24 cellular contexts compared by ENCODE assay signal in genomic region chr3:64988188-64988587, GRCh38.
DNase-seq lines count a peak whose midpoint lies in the region; ATAC-seq, FAIRE-seq and TF ChIP-seq lines count a peak whose summit lies in the region.
"Had no signal": no experiment of that assay in that cellular context is flagged by ENCODE, and none has a peak within 500 bp of the region (broad histone marks: within the 10 kb centered on the region; RNA-seq: fewer than 3 reads in every experiment).

No MANE protein-coding gene starts in this region.

- DNase-seq in HCEC 1CT (peak; percentile 18), fibroblast of gingiva (ENCODE audit: low read depth) (peak; percentile 23), urothelium cell line (ENCODE audit: low spot score) (peak; percentile 25), KG1 (lab: John Stamatoyannopoulos, UW) (no peak), thyroid gland (no peak), NCI-H1092 (lab: John Stamatoyannopoulos, UW) (no peak)
- DNase-seq: activated naive CD4-positive, alpha-beta T cell treated with anti-CD3 and anti-CD28 coated beads, Interleukin-2, amount 10 ng/mL, durations not matched to agents 7 days and 5 days; activated T-cell treated with anti-CD3 and anti-CD28 coated beads, Interleukin-2, amount 50 U/mL, for 48 hours; AML-193; CD8-positive, alpha-beta T cell; GOT3; NCI-H1694; NCI-H2227 treated with DMSO at 0.1 percent for 48 hours; NCI-H748 treated with DMSO at 0.1 percent for 48 hours; Right ventricle myocardium superior; stimulated activated CD4-positive, alpha-beta T cell treated with anti-CD3 and anti-CD28 coated beads, Interleukin-2, amount 100 ng/mL, for 24 hours had no signal

- H3K36me3 ChIP-seq in thyroid gland, result no peaks in the 10 kb centered on the region
- H3K36me3 ChIP-seq: neutrophil, suprapubic skin had no signal

- FAIRE-seq in urothelium cell line (lab: Jason Lieb, UNC), result no peak
- FAIRE-seq: GM12892, TTC549 had no signal

- peak; percentile 57 for ATAC-seq in SK-N-SH treated with all-trans-retinoic acid at 6 μM for 48 hours
- ATAC-seq: CD8-positive, alpha-beta T cell; stimulated activated effector memory CD8-positive, alpha-beta T cell treated with anti-CD3 and anti-CD28 coated beads, Interleukin-12 subunit alpha, Interleukin-12 subunit beta, amount 100 ng/mL, for 72 hours had no signal

- TF ChIP-seq POLR2A in thyroid gland (IDR thresholded peaks at IDR 0.05), result no peak

- no peaks in the 10 kb centered on the region for H3K4me1 ChIP-seq in thyroid gland

- H3K9me3 ChIP-seq in thyroid gland, result no peaks in the 10 kb centered on the region
- H3K9me3 ChIP-seq: neutrophil, suprapubic skin had no signal

- H3K27me3 ChIP-seq in thyroid gland, result no peaks in the 10 kb centered on the region
- H3K27me3 ChIP-seq: neutrophil, suprapubic skin had no signal

- no peak overlapping the region for H3K4me3 ChIP-seq in thyroid gland (replicated peaks in 1 of 3)
- H3K4me3 ChIP-seq: lung, skin epidermis, suprapubic skin had no signal

- no peak for TF ChIP-seq CTCF in thyroid gland (IDR thresholded peaks at IDR 0.05)

- WGBS in thyroid gland, 2 donors, result 60 to 61% methylated on average over 3 of the region's 3 CpGs

- H3K27ac ChIP-seq in thyroid gland, result no peak overlapping the region
- H3K27ac ChIP-seq: neutrophil, skin epidermis, suprapubic skin had no signal

- intact Hi-C loops in thyroid gland (cut with DNase I), result no loop called here

TF ChIP-seq in SK-N-SH treated with all-trans-retinoic acid at 6 μM for 48 hours, 23 proteins besides CTCF, POLR2A, EP300 and RAD21:
- no peak for TF ChIP-seq CSRNP3 (CRISPR knock-in tag; IDR thresholded peaks at IDR 0.05)
- no peak for TF ChIP-seq TCF4 (CRISPR knock-in tag; IDR thresholded peaks at IDR 0.05; ENCODE audit: borderline replicate concordance)
- TF ChIP-seq RARB (CRISPR knock-in tag; IDR thresholded peaks at IDR 0.05), result no peak
- TF ChIP-seq PATZ1 (CRISPR knock-in tag; IDR thresholded peaks at IDR 0.05; ENCODE audit: borderline replicate concordance), result no peak
- TF ChIP-seq PPARA (CRISPR knock-in tag; IDR thresholded peaks at IDR 0.05; ENCODE audit: borderline replicate concordance), result no peak
- no peak for TF ChIP-seq ESRRG (CRISPR knock-in tag; IDR thresholded peaks at IDR 0.05)
- TF ChIP-seq ARNTL (CRISPR knock-in tag; IDR thresholded peaks at IDR 0.05; ENCODE audit: borderline replicate concordance, low read depth), result no peak

Comparison
In these comparisons a context has a peak if more than half of its experiments do, and no peak if none do; other contexts are left out.
1. DNase-seq: peak in HCEC 1CT (single experiment), fibroblast of gingiva (single experiment) and urothelium cell line (single experiment); none in KG1 (single experiment), thyroid gland (0 of 2) and NCI-H1092 (single experiment).